ENCODE assay signal across 1 cellular context in genomic region chr4:184279496-184280082, GRCh38.
TF ChIP-seq lines count a peak whose summit lies in the region.

No MANE protein-coding gene starts in this region.

TF ChIP-seq in SK-N-SH treated with all-trans-retinoic acid at 6 μM for 48 hours, 23 proteins besides CTCF, POLR2A, EP300 and RAD21 (continued from another document):
- TF ChIP-seq, protein P1, sequence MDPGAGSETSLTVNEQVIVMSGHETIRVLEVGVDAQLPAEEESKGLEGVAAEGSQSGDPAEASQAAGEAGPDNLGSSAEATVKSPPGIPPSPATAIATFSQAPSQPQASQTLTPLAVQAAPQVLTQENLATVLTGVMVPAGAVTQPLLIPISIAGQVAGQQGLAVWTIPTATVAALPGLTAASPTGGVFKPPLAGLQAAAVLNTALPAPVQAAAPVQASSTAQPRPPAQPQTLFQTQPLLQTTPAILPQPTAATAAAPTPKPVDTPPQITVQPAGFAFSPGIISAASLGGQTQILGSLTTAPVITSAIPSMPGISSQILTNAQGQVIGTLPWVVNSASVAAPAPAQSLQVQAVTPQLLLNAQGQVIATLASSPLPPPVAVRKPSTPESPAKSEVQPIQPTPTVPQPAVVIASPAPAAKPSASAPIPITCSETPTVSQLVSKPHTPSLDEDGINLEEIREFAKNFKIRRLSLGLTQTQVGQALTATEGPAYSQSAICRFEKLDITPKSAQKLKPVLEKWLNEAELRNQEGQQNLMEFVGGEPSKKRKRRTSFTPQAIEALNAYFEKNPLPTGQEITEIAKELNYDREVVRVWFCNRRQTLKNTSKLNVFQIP (CRISPR knock-in tag; IDR thresholded peaks at IDR 0.05; ENCODE audit: borderline replicate concordance, low read depth) = no peak
- TF ChIP-seq CSDC2 (CRISPR knock-in tag; IDR thresholded peaks at IDR 0.05) (no peak), CREB5 (CRISPR knock-in tag; IDR thresholded peaks at IDR 0.05; ENCODE audit: low read depth) (no peak), RARB (CRISPR knock-in tag; IDR thresholded peaks at IDR 0.05) (no peak), ZNF565 (CRISPR knock-in tag; conservative IDR thresholded peaks at IDR 0.05; ENCODE audit: low read depth) (no peak), ZNF70 (CRISPR knock-in tag; IDR thresholded peaks at IDR 0.05) (no peak)
- TF ChIP-seq, protein P2, sequence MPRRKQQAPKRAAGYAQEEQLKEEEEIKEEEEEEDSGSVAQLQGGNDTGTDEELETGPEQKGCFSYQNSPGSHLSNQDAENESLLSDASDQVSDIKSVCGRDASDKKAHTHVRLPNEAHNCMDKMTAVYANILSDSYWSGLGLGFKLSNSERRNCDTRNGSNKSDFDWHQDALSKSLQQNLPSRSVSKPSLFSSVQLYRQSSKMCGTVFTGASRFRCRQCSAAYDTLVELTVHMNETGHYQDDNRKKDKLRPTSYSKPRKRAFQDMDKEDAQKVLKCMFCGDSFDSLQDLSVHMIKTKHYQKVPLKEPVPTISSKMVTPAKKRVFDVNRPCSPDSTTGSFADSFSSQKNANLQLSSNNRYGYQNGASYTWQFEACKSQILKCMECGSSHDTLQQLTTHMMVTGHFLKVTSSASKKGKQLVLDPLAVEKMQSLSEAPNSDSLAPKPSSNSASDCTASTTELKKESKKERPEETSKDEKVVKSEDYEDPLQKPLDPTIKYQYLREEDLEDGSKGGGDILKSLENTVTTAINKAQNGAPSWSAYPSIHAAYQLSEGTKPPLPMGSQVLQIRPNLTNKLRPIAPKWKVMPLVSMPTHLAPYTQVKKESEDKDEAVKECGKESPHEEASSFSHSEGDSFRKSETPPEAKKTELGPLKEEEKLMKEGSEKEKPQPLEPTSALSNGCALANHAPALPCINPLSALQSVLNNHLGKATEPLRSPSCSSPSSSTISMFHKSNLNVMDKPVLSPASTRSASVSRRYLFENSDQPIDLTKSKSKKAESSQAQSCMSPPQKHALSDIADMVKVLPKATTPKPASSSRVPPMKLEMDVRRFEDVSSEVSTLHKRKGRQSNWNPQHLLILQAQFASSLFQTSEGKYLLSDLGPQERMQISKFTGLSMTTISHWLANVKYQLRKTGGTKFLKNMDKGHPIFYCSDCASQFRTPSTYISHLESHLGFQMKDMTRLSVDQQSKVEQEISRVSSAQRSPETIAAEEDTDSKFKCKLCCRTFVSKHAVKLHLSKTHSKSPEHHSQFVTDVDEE (CRISPR knock-in tag; IDR thresholded peaks at IDR 0.05) = no peak
